In the genomic region with DNA sequence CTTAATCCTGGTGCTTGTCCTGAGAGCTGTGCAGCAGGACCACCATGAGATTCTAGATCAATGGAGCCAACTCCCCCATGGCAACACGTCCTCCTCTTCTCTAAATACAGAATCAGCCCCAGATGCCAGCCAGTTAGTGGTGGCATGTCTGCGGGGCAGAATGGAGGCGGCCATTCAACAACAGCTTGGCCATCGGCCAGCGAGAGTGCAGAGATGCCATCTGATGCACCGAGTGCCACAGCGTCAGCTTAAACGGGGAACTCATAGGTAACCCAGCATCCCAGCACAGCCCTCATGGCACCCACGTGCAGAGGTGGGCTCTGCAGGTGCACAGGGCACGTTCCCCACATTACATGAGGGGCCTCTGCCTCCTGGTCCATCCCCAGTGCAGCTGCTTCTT, we compare ENCODE assay signal across 25 cellular contexts.
"Had no signal": no experiment of that assay in that cellular context is flagged by ENCODE, and none has a peak within 500 bp of the region (broad histone marks: within the 10 kb centered on the region; RNA-seq: fewer than 3 reads in every experiment).

No MANE protein-coding gene starts in this region.

- H3K27ac ChIP-seq: coronary artery, gastrocnemius medialis, left ventricle myocardium inferior, ovary, spleen, testis, uterus, VCaP had no signal

- DNase-seq: activated CD4-positive, alpha-beta T cell treated with anti-CD3 and anti-CD28 coated beads for 4 hours; activated CD4-positive, alpha-beta T cell treated with anti-CD3 and anti-CD28 coated beads, Interleukin-2, amount 50 U/mL, for 4 hours; activated naive CD4-positive, alpha-beta T cell; activated T-cell treated with anti-CD3 and anti-CD28 coated beads for 4 hours; activated T-cell treated with anti-CD3 and anti-CD28 coated beads, Interleukin-2, amount 50 U/mL, for 72 hours; effector memory CD8-positive, alpha-beta T cell; erythroblast; gastrocnemius medialis; glutamatergic neuron; left ventricle myocardium inferior; mucosa of descending colon; ovary; right cardiac atrium; spleen; stimulated activated naive CD4-positive, alpha-beta T cell treated with Interleukin-2 at 50 U/mL for 16 hours; testis; trophoblast cell; uterus had no signal

- H3K9me3 ChIP-seq: gastrocnemius medialis, left ventricle myocardium inferior, mucosa of descending colon, ovary, spleen, testis, uterus had no signal

- H3K36me3 ChIP-seq: gastrocnemius medialis, left ventricle myocardium inferior, ovary, spleen, uterus had no signal

- FAIRE-seq: bronchial epithelial cell, islet of Langerhans had no signal

- ATAC-seq: activated naive CD4-positive, alpha-beta T cell treated with anti-CD3 and anti-CD28 coated beads, Interleukin-2, amount 50 U/mL, for 72 hours; activated T-cell treated with anti-CD3 and anti-CD28 coated beads, Interleukin-2, amount 50 U/mL, for 72 hours; effector memory CD8-positive, alpha-beta T cell; gastrocnemius medialis; mucosa of descending colon; natural killer cell treated with Interleukin-12 subunit alpha and Interleukin-12 subunit beta and Interleukin-15 and Interleukin-18, amount 100 ng/mL, for 72 hours; right cardiac atrium had no signal

- H3K4me3 ChIP-seq: coronary artery, gastrocnemius medialis, left ventricle myocardium inferior, lung, mucosa of descending colon, ovary, spleen, testis, uterus had no signal

- H3K4me1 ChIP-seq: gastrocnemius medialis, uterus had no signal
